ENCODE assay signal across 14 cellular contexts in genomic region chr10:132699411-132700167, GRCh38.
DNase-seq lines count a peak whose midpoint lies in the region; ATAC-seq and TF ChIP-seq lines count a peak whose summit lies in the region.
"Had no signal": no experiment of that assay in that cellular context is flagged by ENCODE, and none has a peak within 500 bp of the region (broad histone marks: within the 10 kb centered on the region; RNA-seq: fewer than 3 reads in every experiment).

No MANE protein-coding gene starts in this region.

- H3K4me3 ChIP-seq in BLaER1 = no peak overlapping the region
- no peak overlapping the region for H3K4me3 ChIP-seq in body of pancreas
- H3K4me3 ChIP-seq in WERI-Rb-1 (ENCODE audit: low read depth, low read length) = no peak overlapping the region
- H3K4me3 ChIP-seq: MG63 had no signal

- peaks cover 32% of the 10 kb centered on the region for H3K4me1 ChIP-seq in BLaER1
- H3K4me1 ChIP-seq in body of pancreas = no peaks in the 10 kb centered on the region

- H3K36me3 ChIP-seq in BLaER1 (peaks cover 28% of the 10 kb centered on the region; the same call in 1 of the 2 replicates), body of pancreas (replicated peaks in 1 of 2; ENCODE audit: insufficient read depth in 1 of 2, low read depth in 2 of 2) (no peaks in the 10 kb centered on the region), WERI-Rb-1 (no peaks in the 10 kb centered on the region)
- H3K36me3 ChIP-seq: MG63 had no signal

- peak overlapping the region; percentile 20; the same call in 1 of the 2 replicates for H3K9ac ChIP-seq in BLaER1

- WGBS in body of pancreas, 2 donors = 93 to 95% methylated on average over 8 to 17 of the region's 18 CpGs

- peak overlapping the region; percentile 78 for H3K4me2 ChIP-seq in BLaER1

- peaks cover 8% of the 10 kb centered on the region; the same call in 1 of the 2 replicates for H3K9me3 ChIP-seq in BLaER1
- H3K9me3 ChIP-seq in body of pancreas = no peaks in the 10 kb centered on the region
- no peaks in the 10 kb centered on the region for H3K9me3 ChIP-seq in WERI-Rb-1 (ENCODE audit: severe bottlenecking)

- H4K20me1 ChIP-seq in BLaER1 = peaks cover 55% of the 10 kb centered on the region

- TF ChIP-seq POLR2A in body of pancreas (IDR thresholded peaks at IDR 0.05) = no peak

- H3K27ac ChIP-seq in BLaER1 = peak overlapping the region; percentile 61
- no peak overlapping the region for H3K27ac ChIP-seq in body of pancreas
- no peak overlapping the region for H3K27ac ChIP-seq in WERI-Rb-1

- ATAC-seq in body of pancreas = peak; percentile 18
- no peak for ATAC-seq in left ventricle myocardium superior
- ATAC-seq in sciatic nerve = peak; percentile 19
- no peak for ATAC-seq in GM18868 (IDR thresholded peaks at IDR 0.05; ENCODE audit: unreplicated experiment)
- no peak for ATAC-seq in GM19328 (IDR thresholded peaks at IDR 0.05; ENCODE audit: unreplicated experiment)
- ATAC-seq: activated CD8-positive, alpha-beta T cell treated with anti-CD3 and anti-CD28 coated beads for 36 hours had no signal

- TF ChIP-seq CTCF in body of pancreas (IDR thresholded peaks at IDR 0.05) (no peak), WERI-Rb-1 (IDR thresholded peaks at IDR 0.05; ENCODE audit: low read depth, low read length) (no peak)

- intact Hi-C loops in body of pancreas (cut with DNase I) (no loop called here), left ventricle myocardium superior (cut with micrococcal nuclease) (no loop called here), sciatic nerve (cut with DNase I) (no loop called here)

- no peaks in the 10 kb centered on the region for H3K27me3 ChIP-seq in BLaER1
- H3K27me3 ChIP-seq in body of pancreas = no peaks in the 10 kb centered on the region
- no peaks in the 10 kb centered on the region for H3K27me3 ChIP-seq in WERI-Rb-1 (ENCODE audit: insufficient read depth, low read depth, severe bottlenecking)
- H3K27me3 ChIP-seq: MG63 had no signal

- DNase-seq in body of pancreas (peak in 1 of 4 donors; percentile 10), left ventricle myocardium superior (peak; percentile 20), sciatic nerve (ENCODE audit: low spot score) (peak; percentile 57), WERI-Rb-1 (no peak)
- DNase-seq in activated CD4-positive, alpha-beta T cell treated with anti-CD3 and anti-CD28 coated beads, Interleukin-2, amount 50 U/mL, for 48 hours = no peak
- DNase-seq: activated CD8-positive, alpha-beta T cell treated with anti-CD3 and anti-CD28 coated beads for 36 hours; COR-L47; MG63; NCI-H2029; NCI-H526; stimulated activated CD4-positive, alpha-beta T cell treated with anti-CD3 and anti-CD28 coated beads, Interleukin-2, amount 100 ng/mL, for 48 hours had no signal

Comparison
In these comparisons a context has a peak if more than half of its experiments do, and no peak if none do; other contexts are left out.
1. ATAC-seq: peak in body of pancreas (single experiment) and sciatic nerve (single experiment); none in left ventricle myocardium superior (single experiment), GM18868 (single experiment) and GM19328 (single experiment).
2. DNase-seq: peak in left ventricle myocardium superior (single experiment) and sciatic nerve (single experiment); none in WERI-Rb-1 (single experiment) and activated CD4-positive, alpha-beta T cell treated with anti-CD3 and anti-CD28 coated beads, Interleukin-2, amount 50 U/mL, for 48 hours (0 of 2).